Comparison of ENCODE assay signal across 17 cellular contexts in genomic region chr10:119379466-119380071, GRCh38.
"Had no signal": no experiment of that assay in that cellular context is flagged by ENCODE, and none has a peak within 500 bp of the region (broad histone marks: within the 10 kb centered on the region; RNA-seq: fewer than 3 reads in every experiment).

No MANE protein-coding gene starts in this region.

- H3K4me3 ChIP-seq: esophagus muscularis mucosa, smooth muscle cell, upper lobe of right lung had no signal

- H3K27ac Mint-ChIP-seq: activated naive CD4-positive, alpha-beta T cell treated with anti-CD3 and anti-CD28 coated beads, Interleukin-2, amount 10 ng/mL, durations not matched to agents 7 days and 5 days; activated naive CD8-positive, alpha-beta T cell treated with anti-CD3 and anti-CD28 coated beads, Interleukin-2, amount 50 U/mL, for 24 hours; nephron progenitor cell had no signal

- H3K27me3 ChIP-seq: esophagus muscularis mucosa, upper lobe of right lung had no signal

- ATAC-seq: activated naive CD8-positive, alpha-beta T cell treated with anti-CD3 and anti-CD28 coated beads, Interleukin-2, amount 50 U/mL, for 24 hours; upper lobe of right lung had no signal

- H3K9me3 Mint-ChIP-seq: activated naive CD4-positive, alpha-beta T cell treated with anti-CD3 and anti-CD28 coated beads, Interleukin-2, amount 10 ng/mL, durations not matched to agents 7 days and 5 days; activated naive CD8-positive, alpha-beta T cell treated with anti-CD3 and anti-CD28 coated beads, Interleukin-2, amount 50 U/mL, for 24 hours; brain; nephron progenitor cell had no signal

- H3K9me3 ChIP-seq: esophagus muscularis mucosa, upper lobe of right lung had no signal

- DNase-seq: activated CD4-positive, alpha-beta T cell treated with anti-CD3 and anti-CD28 coated beads for 1 hour; activated CD8-positive, alpha-beta memory T cell treated with anti-CD3 and anti-CD28 coated beads for 24 hours; activated CD8-positive, alpha-beta memory T cell treated with anti-CD3 and anti-CD28 coated beads, Interleukin-2, amount 50 U/mL, for 48 hours; activated effector memory CD4-positive, alpha-beta T cell treated with Interleukin-2 at 50 U/mL for 16 hours; activated naive CD4-positive, alpha-beta T cell treated with anti-CD3 and anti-CD28 coated beads, Interleukin-2, amount 10 ng/mL, durations not matched to agents 7 days and 5 days; activated naive CD8-positive, alpha-beta T cell treated with anti-CD3 and anti-CD28 coated beads, Interleukin-2, amount 50 U/mL, for 24 hours; activated T-cell treated with anti-CD3 and anti-CD28 coated beads, Interleukin-2, amount 50 U/mL, for 48 hours; effector CD4-positive, alpha-beta T cell; nephron progenitor cell; stimulated activated CD4-positive, alpha-beta T cell treated with anti-CD3 and anti-CD28 coated beads, Interleukin-4, amount 100 ng/mL, for 4 hours; stimulated activated naive CD4-positive, alpha-beta T cell; T-helper 2 cell; upper lobe of right lung; WERI-Rb-1 had no signal

- H3K4me3 Mint-ChIP-seq: activated naive CD4-positive, alpha-beta T cell treated with anti-CD3 and anti-CD28 coated beads, Interleukin-2, amount 10 ng/mL, durations not matched to agents 7 days and 5 days; activated naive CD8-positive, alpha-beta T cell treated with anti-CD3 and anti-CD28 coated beads, Interleukin-2, amount 50 U/mL, for 24 hours; brain; nephron progenitor cell had no signal

- H3K4me2 ChIP-seq: smooth muscle cell had no signal

- H3K27ac ChIP-seq: upper lobe of right lung, WERI-Rb-1 had no signal
